Comparison of ENCODE assay signal across 1 cellular context in the genomic region with DNA sequence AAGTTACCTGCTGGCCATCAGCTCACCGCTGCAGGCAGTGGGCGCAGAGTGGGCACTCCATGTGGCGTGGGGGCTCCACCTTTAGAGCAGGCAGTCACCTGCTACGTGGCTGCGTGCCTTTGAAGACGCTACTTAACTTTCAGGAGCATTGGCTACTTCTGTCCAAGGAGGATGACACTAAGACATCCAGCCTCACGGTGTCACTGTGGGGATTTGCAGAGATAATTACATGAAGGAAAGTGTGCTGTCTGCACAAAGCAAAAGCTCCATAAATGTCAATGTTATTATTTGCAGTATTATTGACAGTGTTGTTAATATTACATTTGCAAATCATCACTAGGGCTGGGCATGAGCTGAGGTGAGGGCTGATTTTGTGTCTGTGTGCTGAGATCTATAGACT.
TF ChIP-seq lines count a peak whose summit lies in the region.

No MANE protein-coding gene starts in this region.

TF ChIP-seq in GM23338, 12 proteins besides CTCF, POLR2A, EP300 and RAD21 (continued from another document):
- TF ChIP-seq, protein P1, sequence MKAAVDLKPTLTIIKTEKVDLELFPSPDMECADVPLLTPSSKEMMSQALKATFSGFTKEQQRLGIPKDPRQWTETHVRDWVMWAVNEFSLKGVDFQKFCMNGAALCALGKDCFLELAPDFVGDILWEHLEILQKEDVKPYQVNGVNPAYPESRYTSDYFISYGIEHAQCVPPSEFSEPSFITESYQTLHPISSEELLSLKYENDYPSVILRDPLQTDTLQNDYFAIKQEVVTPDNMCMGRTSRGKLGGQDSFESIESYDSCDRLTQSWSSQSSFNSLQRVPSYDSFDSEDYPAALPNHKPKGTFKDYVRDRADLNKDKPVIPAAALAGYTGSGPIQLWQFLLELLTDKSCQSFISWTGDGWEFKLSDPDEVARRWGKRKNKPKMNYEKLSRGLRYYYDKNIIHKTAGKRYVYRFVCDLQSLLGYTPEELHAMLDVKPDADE (IDR thresholded peaks at IDR 0.05) = no peak
- TF ChIP-seq STAT1 (IDR thresholded peaks at IDR 0.05; ENCODE audit: unreplicated experiment) (no peak), JUNB (IDR thresholded peaks at IDR 0.05; ENCODE audit: unreplicated experiment) (no peak), ZNF331 (CRISPR knock-in tag; IDR thresholded peaks at IDR 0.05; ENCODE audit: low read depth) (no peak)
